ENCODE assay signal across 8 cellular contexts in the genomic region with DNA sequence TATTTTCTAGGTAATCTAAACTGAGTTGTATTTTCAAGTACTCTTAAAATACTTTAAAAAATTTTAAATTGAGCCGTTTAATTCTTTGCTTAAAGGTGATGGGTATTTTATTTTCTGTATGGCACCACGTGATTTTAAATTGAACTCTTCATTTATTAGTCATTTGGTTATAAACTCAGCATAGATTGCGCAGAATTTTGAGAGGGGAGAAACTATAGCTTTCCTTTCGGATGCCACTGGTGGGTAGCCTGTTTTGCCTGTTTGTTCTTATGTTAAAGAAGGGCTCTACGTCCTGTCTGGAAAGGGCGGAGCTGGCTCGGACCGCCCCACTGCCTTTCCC. TPM values are rescaled to one million over a fixed set of nuclear protein-coding genes. Genes with fewer than 3 reads are reported as not detected.
DNase-seq lines count a peak whose midpoint lies in the region; ATAC-seq and TF ChIP-seq lines count a peak whose summit lies in the region.

No MANE protein-coding gene starts in this region.

- intact Hi-C loops in CD4-positive, alpha-beta memory T cell (cut with micrococcal nuclease), result loop anchor here (1.0 kb wide), 2 partner anchors 62 to 177 kb away; a partner anchor contains a TSS
- intact Hi-C loops in PC-3 (cut with micrococcal nuclease) (loop anchor here (1.0 to 10.0 kb wide), 3 partner anchors 22 to 177 kb away; a partner anchor contains a TSS), ovary (cut with DNase I) (no loop called here)

- CTCF ChIA-PET in CD4-positive, alpha-beta memory T cell (lab: Charles Lee; ENCODE audit: partially characterized antibody), result interaction anchor here (2.5 kb wide), 1 partner anchor 12 kb away, joined by 16 read pairs; no protein-coding TSS in a partner anchor
- CTCF ChIA-PET in PC-3 (lab: Charles Lee), result interaction anchor here (0.6 to 1.1 kb wide), 3 partner anchors 9 to 34 kb away, joined by 5 to 6 read pairs (median 6); no protein-coding TSS in a partner anchor

- no peak overlapping the region for H2AFZ ChIP-seq in PC-3 (ENCODE audit: low read length)

- no peaks in the 10 kb centered on the region for H3K27me3 Mint-ChIP-seq in CD4-positive, alpha-beta memory T cell
- H3K27me3 Mint-ChIP-seq in endodermal cell (ENCODE audit: insufficient read depth), result no peaks in the 10 kb centered on the region

- no peaks in the 10 kb centered on the region for H3K27me3 ChIP-seq in CD4-positive, alpha-beta memory T cell (ENCODE audit: insufficient read depth, low read length)
- H3K27me3 ChIP-seq in PC-3 (ENCODE audit: low read length), result no peaks in the 10 kb centered on the region
- no peaks in the 10 kb centered on the region for H3K27me3 ChIP-seq in endodermal cell (ENCODE audit: control insufficient read depth, insufficient read depth, low read length, poor library complexity, severe bottlenecking)
- no peaks in the 10 kb centered on the region for H3K27me3 ChIP-seq in ovary

- H4K20me1 ChIP-seq in PC-3 (ENCODE audit: low read length), result no peaks in the 10 kb centered on the region; the same call in 1 of the 2 replicates

- no peak for TF ChIP-seq CTCF in PC-3 (conservative IDR thresholded peaks at IDR 0.05; ENCODE audit: low read depth, low read length)
- TF ChIP-seq CTCF in endodermal cell (conservative IDR thresholded peaks at IDR 0.05), result no peak
- no peak for TF ChIP-seq CTCF in ovary (IDR thresholded peaks at IDR 0.05)

- H3K9ac ChIP-seq in PC-3 (ENCODE audit: low read length), result peak overlapping the region; percentile 17; the same call in 1 of the 2 replicates
- H3K9ac ChIP-seq in endodermal cell (ENCODE audit: extremely low read depth, low read length, poor library complexity, severe bottlenecking), result no peak overlapping the region

- no peaks in the 10 kb centered on the region for H3K36me3 ChIP-seq in CD4-positive, alpha-beta memory T cell (ENCODE audit: insufficient read depth, low read length)
- H3K36me3 ChIP-seq in PC-3 (ENCODE audit: low read depth, low read length) (peaks cover 24% of the 10 kb centered on the region), endodermal cell (ENCODE audit: control insufficient read depth, insufficient read depth, low read length) (peaks cover 58% of the 10 kb centered on the region), ovary (no peaks in the 10 kb centered on the region)

- no peaks in the 10 kb centered on the region for H3K9me3 ChIP-seq in CD4-positive, alpha-beta memory T cell (ENCODE audit: control insufficient read depth in 1 of 2, low read length in 2 of 2)
- H3K9me3 ChIP-seq in PC-3 (ENCODE audit: low read length), result no peaks in the 10 kb centered on the region
- peaks cover 7% of the 10 kb centered on the region for H3K9me3 ChIP-seq in endodermal cell (ENCODE audit: control insufficient read depth, low read length)
- H3K9me3 ChIP-seq in ovary, result no peaks in the 10 kb centered on the region

- BruUV-seq in PC-3 (replicated peaks; lab: Mats Ljungman, UMichigan), result no TSS peak

- TF ChIP-seq EP300 in ovary (IDR thresholded peaks at IDR 0.05), result no peak

- H3K4me2 ChIP-seq in PC-3 (ENCODE audit: low read length), result peak overlapping the region; percentile 69

- peaks cover 32% of the 10 kb centered on the region for H3K4me1 ChIP-seq in CD4-positive, alpha-beta memory T cell (ENCODE audit: insufficient read depth, low read length)
- H3K4me1 ChIP-seq in PC-3 (ENCODE audit: insufficient read depth, low read length) (no peaks in the 10 kb centered on the region; the same call in 1 of the 2 replicates), endodermal cell (ENCODE audit: control insufficient read depth, insufficient read depth, low read length) (no peaks in the 10 kb centered on the region), ovary (ENCODE audit: insufficient read depth) (peaks cover 5% of the 10 kb centered on the region)

- POLR2A ChIA-PET in CD4-positive, alpha-beta memory T cell (lab: Charles Lee; ENCODE audit: partially characterized antibody), result interaction anchor here (0.8 to 6.4 kb wide), 15 partner anchors 9 to 430 kb away, joined by 3 to 108 read pairs (median 5); a partner anchor contains a TSS
- POLR2A ChIA-PET in PC-3 (lab: Charles Lee; ENCODE audit: unreplicated experiment), result interaction anchor here (0.5 to 1.1 kb wide), 6 partner anchors 8 to 1665 kb away, joined by 3 to 11 read pairs (median 4); no protein-coding TSS in a partner anchor

- H3K9me2 ChIP-seq in PC-3 (replicated peaks; ENCODE audit: low read length), result no peaks in the 10 kb centered on the region

- H3K36me3 Mint-ChIP-seq in CD4-positive, alpha-beta memory T cell, result peaks cover 25 to 59% of the 10 kb centered on the region in 2 donors
- H3K36me3 Mint-ChIP-seq in endodermal cell (ENCODE audit: low read depth), result peaks cover 59% of the 10 kb centered on the region

- peak overlapping the region; percentile 88 for H3K27ac ChIP-seq in CD4-positive, alpha-beta memory T cell (ENCODE audit: low read depth, low read length)
- H3K27ac ChIP-seq in PC-3 (ENCODE audit: low read length), result peak overlapping the region; percentile 19
- no peak overlapping the region for H3K27ac ChIP-seq in endodermal cell (ENCODE audit: low read depth, low read length)
- no peak overlapping the region for H3K27ac ChIP-seq in ovary

- no peaks in the 10 kb centered on the region for H3K9me3 Mint-ChIP-seq in CD4-positive, alpha-beta memory T cell
- H3K9me3 Mint-ChIP-seq in endodermal cell, result peaks cover 2% of the 10 kb centered on the region

- H3K4me3 Mint-ChIP-seq in CD4-positive, alpha-beta memory T cell, result peak overlapping the region; percentile 80 to 96 (median 93)
- peak overlapping the region; percentile 98 for H3K4me3 Mint-ChIP-seq in endodermal cell

- peak overlapping the region; percentile 79 to 97 (median 95) for H3K27ac Mint-ChIP-seq in CD4-positive, alpha-beta memory T cell
- peak overlapping the region; percentile 93 for H3K27ac Mint-ChIP-seq in endodermal cell

- H3K4me3 ChIP-seq in CD4-positive, alpha-beta memory T cell (ENCODE audit: low read length in 2 of 2), result peak overlapping the region in 1 of 2 donors; percentile 71
- H3K4me3 ChIP-seq in PC-3 (ENCODE audit: low read length) (peak overlapping the region; percentile 39), endodermal cell (ENCODE audit: low read length) (peak overlapping the region; percentile 67), ovary (peak overlapping the region; percentile 12)

- no peak for ATAC-seq in PC-3

- TF ChIP-seq POLR2A in ovary (IDR thresholded peaks at IDR 0.05), result no peak

- H3F3A ChIP-seq in PC-3 (ENCODE audit: low read length, unreplicated experiment), result no peaks in the 10 kb centered on the region

- no peak for DNase-seq in CD4-positive, alpha-beta memory T cell
- DNase-seq in PC-3, result no peak
- DNase-seq in endodermal cell, result no peak
- DNase-seq in ovary, result no peak
- DNase-seq in Kasumi-1 (lab: John Stamatoyannopoulos, UW), result no peak
- no peak for DNase-seq in SW480 (ENCODE audit: low spot score)
- DNase-seq in HCEC 1CT, result no peak
- DNase-seq in HK-2 (ENCODE audit: unreplicated experiment), result no peak

- H3K79me2 ChIP-seq in PC-3 (ENCODE audit: low read length), result peaks cover 44% of the 10 kb centered on the region

- 0 to 5% methylated on average over 1 to 8 of the region's 8 CpGs for WGBS in endodermal cell (ENCODE audit: insufficient coverage in 1 of 2, insufficient read length in 1 of 2), 2 experiments
- WGBS in ovary, 3 donors, result 4 to 5% (median 4%) methylated on average over 8 of the region's 8 CpGs

- H3K4me1 Mint-ChIP-seq in CD4-positive, alpha-beta memory T cell, result peaks cover 17 to 50% (median 39%) of the 10 kb centered on the region in 4 donors
- peaks cover 9% of the 10 kb centered on the region for H3K4me1 Mint-ChIP-seq in endodermal cell

RNA-seq across cellular contexts. Expression of a gene that starts 0.4 kb away (rescaled TPM):
- total RNA-seq in CD4-positive, alpha-beta memory T cell, result 10 to 100 TPM; 47.1 to 47.3 TPM
- polyA plus RNA-seq in CD4-positive, alpha-beta memory T cell, result 10 to 100 TPM; 25.0 to 50.0 TPM
- 11.1 and 14.1 TPM in 2 replicates for total RNA-seq in PC-3 (2014; rRNA removed)
- total RNA-seq in endodermal cell, result 10 to 100 TPM; 27.3 to 28.2 TPM
- 14.4 TPM for polyA plus RNA-seq in endodermal cell (2013, experiment 1 of 2)
- 14.5 TPM for polyA plus RNA-seq in endodermal cell (2013, experiment 2 of 2)
- total RNA-seq in ovary, result 10 to 100 TPM; 10.7 to 16.4 (median 11.5) TPM
- polyA plus RNA-seq in ovary, result 1 to 10 TPM; 8.1 to 9.9 TPM

RNA-seq across cellular contexts. Expression of a gene that starts 22.6 kb away (rescaled TPM):
- total RNA-seq in CD4-positive, alpha-beta memory T cell, result 10 to 100 TPM; 85.7 to 86.0 TPM
- polyA plus RNA-seq in CD4-positive, alpha-beta memory T cell, result 10 to 100 TPM; 47.5 to 68.7 TPM
- total RNA-seq in PC-3 (2014; rRNA removed) (193 and 232 TPM in 2 replicates), endodermal cell (100 to 1,000 TPM; 102 to 121 TPM), ovary (10 to 100 TPM; 52.5 to 78.5 (median 73.2) TPM)
- polyA plus RNA-seq in endodermal cell (2013, experiment 1 of 2), result 116 TPM
- 105 TPM for polyA plus RNA-seq in endodermal cell (2013, experiment 2 of 2)
- 10 to 100 TPM; 62.4 to 64.5 TPM for polyA plus RNA-seq in ovary

RNA-seq across cellular contexts. Expression of a gene that starts 34.2 kb away (rescaled TPM):
- 10 to 100 TPM; 93.8 to 98.3 TPM for total RNA-seq in CD4-positive, alpha-beta memory T cell
- polyA plus RNA-seq in CD4-positive, alpha-beta memory T cell, result 10 to 100 TPM; 65.5 to 75.2 TPM
- 151 and 207 TPM in 2 replicates for total RNA-seq in PC-3 (2014; rRNA removed)
- total RNA-seq in endodermal cell, result 10 to 100 TPM; 44.5 to 60.8 TPM
- 22.4 TPM for polyA plus RNA-seq in endodermal cell (2013, experiment 1 of 2)
- 21.7 TPM for polyA plus RNA-seq in endodermal cell (2013, experiment 2 of 2)
- 10 to 100 TPM; 15.3 to 30.6 (median 21.4) TPM for total RNA-seq in ovary
- 10 to 100 TPM in 1 of 2 donors, 1 to 10 TPM in 1; 6.5 to 15.6 TPM for polyA plus RNA-seq in ovary

Comparison
In these comparisons a context has a peak if more than half of its experiments do, and no peak if none do; other contexts are left out.
1. H3K27ac ChIP-seq: peak in CD4-positive, alpha-beta memory T cell (single experiment) and PC-3 (single experiment); none in endodermal cell (single experiment) and ovary (0 of 2).
2. intact Hi-C loops: an anchor here in CD4-positive, alpha-beta memory T cell (1.0 kb wide) and PC-3 (1.0 to 10.0 kb wide); none called in ovary.